8 cellular contexts compared by ENCODE assay signal in genomic region chr4:127782025-127782274, GRCh38. TPM values are rescaled to one million over a fixed set of nuclear protein-coding genes. Genes with fewer than 3 reads are reported as not detected.
DNase-seq lines count a peak whose midpoint lies in the region; ATAC-seq and TF ChIP-seq lines count a peak whose summit lies in the region.

No MANE protein-coding gene starts in this region.

- H3K18ac ChIP-seq in IMR-90 (ENCODE audit: low read depth, low read length): peak overlapping the region; percentile 8; the same call in 1 of the 2 replicates

- TF ChIP-seq CTCF in IMR-90 (conservative IDR thresholded peaks at IDR 0.05; ENCODE audit: low read depth, low read length) (no peak), endothelial cell (IDR thresholded peaks at IDR 0.05; ENCODE audit: unreplicated experiment) (no peak), mesothelial cell of epicardium (IDR thresholded peaks at IDR 0.05; ENCODE audit: unreplicated experiment) (no peak)

- ATAC-seq in GM21619 (IDR thresholded peaks at IDR 0.05; ENCODE audit: unreplicated experiment) (peak; percentile 68), IMR-90 (ENCODE audit: low read depth) (peak; percentile 95), T-helper 17 cell (no peak)

- no peak overlapping the region for H3K56ac ChIP-seq in IMR-90 (ENCODE audit: extremely low read depth, insufficient read depth, low read length)

- H3K27ac Mint-ChIP-seq in T-helper 17 cell (no peak overlapping the region), endothelial cell (ENCODE audit: unreplicated experiment) (no peak overlapping the region), mesothelial cell of epicardium (no peak overlapping the region)

- no peaks in the 10 kb centered on the region for H3K9me3 ChIP-seq in IMR-90 (ENCODE audit: control insufficient read depth, insufficient read depth, low read length)
- no peaks in the 10 kb centered on the region for H3K9me3 ChIP-seq in T-helper 17 cell (ENCODE audit: control insufficient read depth, low read length, poor library complexity, severe bottlenecking)
- no peaks in the 10 kb centered on the region for H3K9me3 ChIP-seq in stomach smooth muscle (ENCODE audit: control insufficient read depth in 2 of 2, low read length in 2 of 2)

- H3K9me3 Mint-ChIP-seq in endothelial cell (ENCODE audit: unreplicated experiment) (no peaks in the 10 kb centered on the region), mesothelial cell of epicardium (no peaks in the 10 kb centered on the region)

- H4K8ac ChIP-seq in IMR-90 (ENCODE audit: low read depth in 2 of 2, low read length in 2 of 2): peak overlapping the region in 1 of 2 experiments; percentile 81; a peak in 3 of 4 replicates

- peak overlapping the region; percentile 57 for H3K4me2 ChIP-seq in IMR-90 (ENCODE audit: low read depth, low read length)

- 0 out of 2 replicates have a peak overlapping the region, but pooled peaks have one; percentile 7 for H2BK120ac ChIP-seq in IMR-90 (ENCODE audit: low read depth, low read length)

- H3K4me3 Mint-ChIP-seq in T-helper 17 cell (peak overlapping the region; percentile 97), endothelial cell (ENCODE audit: unreplicated experiment) (peak overlapping the region; percentile 77), mesothelial cell of epicardium (peak overlapping the region; percentile 84)

- H3K36me3 Mint-ChIP-seq in T-helper 17 cell (ENCODE audit: low read depth): no peaks in the 10 kb centered on the region
- H3K36me3 Mint-ChIP-seq in endothelial cell (ENCODE audit: low read depth, unreplicated experiment): no peaks in the 10 kb centered on the region
- H3K36me3 Mint-ChIP-seq in mesothelial cell of epicardium: no peaks in the 10 kb centered on the region

- H3K9ac ChIP-seq in IMR-90 (ENCODE audit: low read depth, low read length) (peak overlapping the region; percentile 56), stomach smooth muscle (ENCODE audit: low read length in 2 of 2) (peak overlapping the region; percentile 88 to 96)

- POLR2A ChIA-PET in IMR-90 (lab: Charles Lee; ENCODE audit: unreplicated experiment): interaction anchor here (0.6 kb wide), 2 partner anchors 279 to 300 kb away, joined by 4 to 21 read pairs; partner anchors contain the start of gene LARP1B

- H3K23ac ChIP-seq in IMR-90 (ENCODE audit: low read depth, low read length): no peak overlapping the region

- peaks cover 16% of the 10 kb centered on the region for H3K4me1 Mint-ChIP-seq in T-helper 17 cell
- peaks cover 6% of the 10 kb centered on the region for H3K4me1 Mint-ChIP-seq in endothelial cell (ENCODE audit: unreplicated experiment)
- H3K4me1 Mint-ChIP-seq in mesothelial cell of epicardium: peaks cover 19% of the 10 kb centered on the region

- no peak; the same call in 1 of the 2 replicates for TF ChIP-seq POLR2A in IMR-90 (IDR thresholded peaks at IDR 0.05; ENCODE audit: low read depth, low read length)

- peak overlapping the region; percentile 97 for H2AFZ ChIP-seq in IMR-90 (replicated peaks; ENCODE audit: low read length, poor library complexity)

- intact Hi-C loops in IMR-90 (cut with micrococcal nuclease): loop anchor here (2.0 to 10.0 kb wide), 3 partner anchors 100 to 279 kb away; partner anchors contain the start of genes ABHD18, LARP1B, MFSD8 and PLK4

- no peaks in the 10 kb centered on the region for H3K36me3 ChIP-seq in IMR-90 (ENCODE audit: control insufficient read depth, insufficient read depth, low read length)
- H3K36me3 ChIP-seq in stomach smooth muscle (ENCODE audit: control insufficient read depth in 2 of 2, insufficient read depth in 2 of 2, low read length in 2 of 2): no peaks in the 10 kb centered on the region

- H3K27ac ChIP-seq in IMR-90 (ENCODE audit: insufficient read depth, low read length): peak overlapping the region; percentile 48
- peak overlapping the region; percentile 77 for H3K27ac ChIP-seq in stomach smooth muscle (ENCODE audit: low read length)

- H2BK5ac ChIP-seq in IMR-90 (ENCODE audit: low read depth, low read length, poor library complexity, severe bottlenecking): no peak overlapping the region

- 0 out of 2 replicates have a peak, but pooled peaks cover 3% of the 10 kb centered on the region for H3K9me1 ChIP-seq in IMR-90 (ENCODE audit: insufficient read depth, low read length)

- peak overlapping the region; percentile 79 for H3K4me3 ChIP-seq in IMR-90 (ENCODE audit: insufficient read depth, low read depth, low read length)
- peak overlapping the region; percentile 98 to 99 for H3K4me3 ChIP-seq in stomach smooth muscle (ENCODE audit: low read length in 2 of 2)

- H3K27me3 Mint-ChIP-seq in T-helper 17 cell: peaks cover 68% of the 10 kb centered on the region
- H3K27me3 Mint-ChIP-seq in endothelial cell (ENCODE audit: unreplicated experiment): peaks cover 3% of the 10 kb centered on the region
- H3K27me3 Mint-ChIP-seq in mesothelial cell of epicardium (ENCODE audit: low read depth): peaks cover 26% of the 10 kb centered on the region

- H2BK15ac ChIP-seq in IMR-90 (ENCODE audit: low read depth, low read length): no peak overlapping the region

- H3K79me1 ChIP-seq in IMR-90 (ENCODE audit: low read depth in 1 of 2, low read length in 2 of 2): no peaks in the 10 kb centered on the region; a peak in 1 of 4 replicates

- H4K91ac ChIP-seq in IMR-90 (ENCODE audit: insufficient read depth, low read depth, low read length): peak overlapping the region; percentile 2; the same call in 1 of the 2 replicates

- 0% methylated on average over 19 of the region's 30 CpGs; no CpG with 5 or more reads in 1 of the 2 experiments for WGBS in IMR-90 (ENCODE audit: extremely low coverage in 2 of 2, insufficient read length in 1 of 2), 2 experiments

- TF ChIP-seq RAD21 in IMR-90 (IDR thresholded peaks at IDR 0.05; ENCODE audit: low read length): no peak

- H2AK9ac ChIP-seq in IMR-90 (replicated peaks; ENCODE audit: low read depth, low read length, poor library complexity): peak overlapping the region; percentile 71

- H3K4ac ChIP-seq in IMR-90 (ENCODE audit: low read depth, low read length): peak overlapping the region; percentile 12; the same call in 1 of the 2 replicates

- in situ Hi-C loops in IMR-90 (cut with MboI; ENCODE audit: low sequenced_read_pairs): no loop called here

- 0 out of 2 replicates have a peak overlapping the region, but pooled peaks have one; percentile 53 for H3K14ac ChIP-seq in IMR-90 (replicated peaks; ENCODE audit: low read depth, low read length)

- H2BK20ac ChIP-seq in IMR-90 (ENCODE audit: low read depth, low read length): no peak overlapping the region

- no peak overlapping the region; the same call in 1 of the 2 replicates for H4K5ac ChIP-seq in IMR-90 (ENCODE audit: low read depth, low read length)

- CTCF ChIA-PET in IMR-90 (lab: Yijun Ruan, JAX): no interaction called here

- no peaks in the 10 kb centered on the region for H3K4me1 ChIP-seq in IMR-90 (ENCODE audit: control insufficient read depth, insufficient read depth, low read length)
- H3K4me1 ChIP-seq in stomach smooth muscle (ENCODE audit: control insufficient read depth, insufficient read depth, low read length): peaks cover 5% of the 10 kb centered on the region

- BruUV-seq in IMR-90 (replicated peaks; lab: Mats Ljungman, UMichigan): no TSS peak

- H3K27me3 ChIP-seq in IMR-90 (ENCODE audit: control insufficient read depth, insufficient read depth, low read length) (no peaks in the 10 kb centered on the region; the same call in 1 of the 2 replicates), stomach smooth muscle (ENCODE audit: control insufficient read depth in 1 of 2, insufficient read depth in 2 of 2, low read length in 2 of 2) (no peaks in the 10 kb centered on the region)

- dilution Hi-C loops in IMR-90 (cut with HindIII; ENCODE audit: low sequenced_read_pairs, unreplicated experiment): no loop called here

- peak; percentile 74 for DNase-seq in SIG-M5 treated with dmso at 0.1 percent for 504 hours (lab: John Stamatoyannopoulos, UW; ENCODE audit: unreplicated experiment)
- DNase-seq in SIG-M5 (lab: John Stamatoyannopoulos, UW): no peak
- DNase-seq in IMR-90: peak; percentile 81
- peak in 1 of 3 donors; percentile 11 for DNase-seq in T-helper 17 cell
- peak; percentile 90 for DNase-seq in endothelial cell (ENCODE audit: low spot score)
- DNase-seq in mesothelial cell of epicardium (ENCODE audit: low spot score in 2 of 2, unreplicated experiment in 2 of 2): no peak

- H4K20me1 ChIP-seq in IMR-90 (ENCODE audit: insufficient read depth, low read length): no peaks in the 10 kb centered on the region

- H2AK5ac ChIP-seq in IMR-90 (ENCODE audit: low read depth, low read length): no peak overlapping the region

TF ChIP-seq in IMR-90, 13 proteins besides CTCF, POLR2A, EP300 and RAD21 (continues in another document):
- TF ChIP-seq NFE2L2 (IDR thresholded peaks at IDR 0.05; ENCODE audit: low read depth, low read length) (no peak), BHLHE40 (IDR thresholded peaks at IDR 0.05; ENCODE audit: low read depth, low read length) (no peak), RFX5 (IDR thresholded peaks at IDR 0.05; ENCODE audit: low read depth, low read length) (no peak), MAFK (IDR thresholded peaks at IDR 0.05; ENCODE audit: low read depth, low read length) (no peak), MXI1 (IDR thresholded peaks at IDR 0.05; ENCODE audit: borderline replicate concordance, low read depth, low read length) (no peak), SMC3 (IDR thresholded peaks at IDR 0.05; ENCODE audit: low read depth, low read length) (no peak), USF2 (IDR thresholded peaks at IDR 0.05; ENCODE audit: low read depth, low read length) (no peak), RCOR1 (IDR thresholded peaks at IDR 0.05; ENCODE audit: insufficient replicate concordance, low read length) (no peak)

RNA-seq across cellular contexts. Expression of gene HSPA4L, which starts 0.2 kb away (rescaled TPM):
- total RNA-seq in IMR-90 (2012; rRNA removed) (2.3 and 3.9 TPM in 2 replicates), T-helper 17 cell (not detected), endothelial cell (ENCODE audit: unreplicated experiment) (1.6 TPM), mesothelial cell of epicardium (4.3 to 5.2 TPM (median 4.6 TPM) in 3 replicates)
- polyA plus RNA-seq in IMR-90 (2012; rRNA removed): 0.84 and 0.89 TPM in 2 replicates
- 0.17 and 0.40 TPM in 2 replicates for polyA plus RNA-seq in IMR-90 (2012; cell fraction: cytosol; rRNA removed)
- polyA plus RNA-seq in IMR-90 (2012; cell fraction: nucleus; rRNA removed; ENCODE audit: low replicate concordance): 0.33 and 0.65 TPM in 2 replicates

RNA-seq across cellular contexts. Expression of gene SLC25A31, which starts 51.8 kb away (rescaled TPM):
- total RNA-seq in IMR-90 (2012; rRNA removed): not detected in 2 replicates
- not detected in 2 replicates for polyA plus RNA-seq in IMR-90 (2012; rRNA removed)
- polyA plus RNA-seq in IMR-90 (2012; cell fraction: cytosol; rRNA removed): not detected in 2 replicates
- polyA plus RNA-seq in IMR-90 (2012; cell fraction: nucleus; rRNA removed; ENCODE audit: low replicate concordance): 0.05 TPM in 1 of 2 replicates, not detected in the other
- not detected for total RNA-seq in T-helper 17 cell
- total RNA-seq in endothelial cell (ENCODE audit: unreplicated experiment): not detected
- total RNA-seq in mesothelial cell of epicardium: not detected in 3 replicates

Comparison
In these comparisons a context has a peak if more than half of its experiments do, and no peak if none do; other contexts are left out.
1. DNase-seq: peak in SIG-M5 treated with dmso at 0.1 percent for 504 hours (single experiment), IMR-90 (single experiment) and endothelial cell (single experiment); none in SIG-M5 (single experiment) and mesothelial cell of epicardium (0 of 2).
2. Peak in every context shown above with its lines, with median percentiles within 50 percentile points of each other: H3K4me3 Mint-ChIP-seq.